In genomic region chr4:18069806-18070205, GRCh38 we compare ENCODE assay signal across 29 cellular contexts.
"Had no signal": no experiment of that assay in that cellular context is flagged by ENCODE, and none has a peak within 500 bp of the region (broad histone marks: within the 10 kb centered on the region; RNA-seq: fewer than 3 reads in every experiment).

No MANE protein-coding gene starts in this region.

- H3K4me3 ChIP-seq: stomach, suprapubic skin, testis, thoracic aorta, thyroid gland, tibial artery, tibial nerve, transverse colon, upper lobe of left lung, upper lobe of right lung, uterus, vagina had no signal

- H3K4me3 Mint-ChIP-seq: stimulated activated effector memory CD8-positive, alpha-beta T cell treated with anti-CD3 and anti-CD28 coated beads, Interleukin-12 subunit alpha, Interleukin-12 subunit beta, amount 100 ng/mL, for 72 hours; stimulated activated memory B cell treated with anti-CD40 and anti-IgM and Interleukin-4, amounts not matched to agents 10 μg/mL and 1 μg/mL and 100 μg/mL, for 72 hours; stimulated activated naive B cell treated with anti-CD40 and anti-IgM and Interleukin-4, amounts not matched to agents 10 μg/mL and 1 μg/mL and 100 μg/mL, for 72 hours; stimulated activated naive CD8-positive, alpha-beta T cell treated with anti-CD3 and anti-CD28 coated beads, Interleukin-15, amount 100 ng/mL, for 72 hours; stimulated activated naive CD8-positive, alpha-beta T cell treated with anti-CD3 and anti-CD28 coated beads, Interleukin-15, Interleukin-2, amounts not matched to agents 100 ng/mL and 50 ng/mL, for 24 hours; type B pancreatic cell had no signal

- H3K4me1 ChIP-seq: stomach, suprapubic skin, testis, thyroid gland, tibial artery, tibial nerve, transverse colon, upper lobe of left lung, upper lobe of right lung, uterus, vagina had no signal

- ATAC-seq: stimulated activated effector memory CD8-positive, alpha-beta T cell treated with anti-CD3 and anti-CD28 coated beads, Interleukin-12 subunit alpha, Interleukin-12 subunit beta, amount 100 ng/mL, for 72 hours; stimulated activated memory B cell treated with anti-CD40 and anti-IgM and Interleukin-4, amounts not matched to agents 10 μg/mL and 1 μg/mL and 100 μg/mL, for 72 hours; stimulated activated naive B cell treated with anti-CD40 and anti-IgM and Interleukin-4, amounts not matched to agents 10 μg/mL and 1 μg/mL and 100 μg/mL, for 72 hours; stimulated activated naive CD8-positive, alpha-beta T cell treated with anti-CD3 and anti-CD28 coated beads, Interleukin-15, amount 100 ng/mL, for 72 hours; stimulated activated naive CD8-positive, alpha-beta T cell treated with anti-CD3 and anti-CD28 coated beads, Interleukin-15, Interleukin-2, amounts not matched to agents 100 U/mL and 50 U/mL, for 24 hours; upper lobe of right lung had no signal

- FAIRE-seq: urothelium cell line had no signal

- H3K36me3 ChIP-seq: stomach, suprapubic skin, thoracic aorta, thyroid gland, tibial artery, tibial nerve, transverse colon, upper lobe of left lung, upper lobe of right lung, uterus, vagina had no signal

- H3K27me3 ChIP-seq: stomach, suprapubic skin, testis, thyroid gland, tibial artery, tibial nerve, transverse colon, upper lobe of left lung, upper lobe of right lung, uterus, vagina had no signal

- H3K9me3 ChIP-seq: suprapubic skin, testis, thoracic aorta, thyroid gland, tibial artery, tibial nerve, transverse colon, upper lobe of left lung, upper lobe of right lung, uterus, vagina had no signal

- H3K27ac Mint-ChIP-seq: stimulated activated effector memory CD8-positive, alpha-beta T cell treated with anti-CD3 and anti-CD28 coated beads, Interleukin-12 subunit alpha, Interleukin-12 subunit beta, amount 100 ng/mL, for 72 hours; stimulated activated memory B cell treated with anti-CD40 and anti-IgM and Interleukin-4, amounts not matched to agents 10 μg/mL and 1 μg/mL and 100 μg/mL, for 72 hours; stimulated activated naive B cell treated with anti-CD40 and anti-IgM and Interleukin-4, amounts not matched to agents 10 μg/mL and 1 μg/mL and 100 μg/mL, for 72 hours; stimulated activated naive CD8-positive, alpha-beta T cell treated with anti-CD3 and anti-CD28 coated beads, Interleukin-15, amount 100 ng/mL, for 72 hours; stimulated activated naive CD8-positive, alpha-beta T cell treated with anti-CD3 and anti-CD28 coated beads, Interleukin-15, Interleukin-2, amounts not matched to agents 100 ng/mL and 50 ng/mL, for 24 hours; type B pancreatic cell had no signal

- H3K9me3 Mint-ChIP-seq: stimulated activated memory B cell treated with anti-CD40 and anti-IgM and Interleukin-4, amounts not matched to agents 10 μg/mL and 1 μg/mL and 100 μg/mL, for 72 hours; stimulated activated naive B cell treated with anti-CD40 and anti-IgM and Interleukin-4, amounts not matched to agents 10 μg/mL and 1 μg/mL and 100 μg/mL, for 72 hours; stimulated activated naive CD8-positive, alpha-beta T cell treated with anti-CD3 and anti-CD28 coated beads, Interleukin-15, amount 100 ng/mL, for 72 hours had no signal

- H3K27ac ChIP-seq: stomach, suprapubic skin, testis, thoracic aorta, thyroid gland, tibial artery, tibial nerve, transverse colon, upper lobe of left lung, upper lobe of right lung, uterus, vagina had no signal

- DNase-seq: stimulated activated CD4-positive, alpha-beta T cell treated with anti-CD3 and anti-CD28 coated beads, Interleukin-2, amount 100 ng/mL, for 48 hours; stimulated activated CD4-positive, alpha-beta T cell treated with anti-CD3 and anti-CD28 coated beads, Interleukin-4, amount 100 ng/mL, for 1 hour; stimulated activated CD4-positive, alpha-beta T cell treated with anti-CD3 and anti-CD28 coated beads, Interleukin-4, amount 100 ng/mL, for 24 hours; stimulated activated CD4-positive, alpha-beta T cell treated with anti-CD3 and anti-CD28 coated beads, Interleukin-4, amount 100 ng/mL, for 4 hours; stimulated activated CD8-positive, alpha-beta memory T cell treated with anti-CD3 and anti-CD28 coated beads, Interleukin-4, amount 100 ng/mL, for 48 hours; stimulated activated naive B cell treated with anti-CD40 and anti-IgM and Interleukin-4, amounts not matched to agents 10 μg/mL and 1 μg/mL and 100 μg/mL, for 72 hours; stimulated activated naive CD4-positive, alpha-beta T cell; stimulated activated naive CD4-positive, alpha-beta T cell treated with Interleukin-2 at 50 U/mL for 16 hours; stimulated activated naive CD8-positive, alpha-beta T cell treated with anti-CD3 and anti-CD28 coated beads, Interleukin-15, amount 100 ng/mL, for 72 hours; stimulated activated naive CD8-positive, alpha-beta T cell treated with anti-CD3 and anti-CD28 coated beads, Interleukin-15, Interleukin-2, amounts not matched to agents 100 U/mL and 50 U/mL, for 24 hours; stomach; substantia nigra; testis; thyroid gland; tibial artery; transverse colon; trophoblast cell; upper lobe of left lung; upper lobe of right lung had no signal

- H3K4me1 Mint-ChIP-seq: stimulated activated effector memory CD8-positive, alpha-beta T cell treated with anti-CD3 and anti-CD28 coated beads, Interleukin-12 subunit alpha, Interleukin-12 subunit beta, amount 100 ng/mL, for 72 hours; stimulated activated memory B cell treated with anti-CD40 and anti-IgM and Interleukin-4, amounts not matched to agents 10 μg/mL and 1 μg/mL and 100 μg/mL, for 72 hours; stimulated activated naive B cell treated with anti-CD40 and anti-IgM and Interleukin-4, amounts not matched to agents 10 μg/mL and 1 μg/mL and 100 μg/mL, for 72 hours; stimulated activated naive CD8-positive, alpha-beta T cell treated with anti-CD3 and anti-CD28 coated beads, Interleukin-15, amount 100 ng/mL, for 72 hours had no signal

- H3K36me3 Mint-ChIP-seq: stimulated activated effector memory CD8-positive, alpha-beta T cell treated with anti-CD3 and anti-CD28 coated beads, Interleukin-12 subunit alpha, Interleukin-12 subunit beta, amount 100 ng/mL, for 72 hours; stimulated activated memory B cell treated with anti-CD40 and anti-IgM and Interleukin-4, amounts not matched to agents 10 μg/mL and 1 μg/mL and 100 μg/mL, for 72 hours; stimulated activated naive B cell treated with anti-CD40 and anti-IgM and Interleukin-4, amounts not matched to agents 10 μg/mL and 1 μg/mL and 100 μg/mL, for 72 hours; type B pancreatic cell had no signal
